Comparison of ENCODE assay signal across 8 cellular contexts in the genomic region with DNA sequence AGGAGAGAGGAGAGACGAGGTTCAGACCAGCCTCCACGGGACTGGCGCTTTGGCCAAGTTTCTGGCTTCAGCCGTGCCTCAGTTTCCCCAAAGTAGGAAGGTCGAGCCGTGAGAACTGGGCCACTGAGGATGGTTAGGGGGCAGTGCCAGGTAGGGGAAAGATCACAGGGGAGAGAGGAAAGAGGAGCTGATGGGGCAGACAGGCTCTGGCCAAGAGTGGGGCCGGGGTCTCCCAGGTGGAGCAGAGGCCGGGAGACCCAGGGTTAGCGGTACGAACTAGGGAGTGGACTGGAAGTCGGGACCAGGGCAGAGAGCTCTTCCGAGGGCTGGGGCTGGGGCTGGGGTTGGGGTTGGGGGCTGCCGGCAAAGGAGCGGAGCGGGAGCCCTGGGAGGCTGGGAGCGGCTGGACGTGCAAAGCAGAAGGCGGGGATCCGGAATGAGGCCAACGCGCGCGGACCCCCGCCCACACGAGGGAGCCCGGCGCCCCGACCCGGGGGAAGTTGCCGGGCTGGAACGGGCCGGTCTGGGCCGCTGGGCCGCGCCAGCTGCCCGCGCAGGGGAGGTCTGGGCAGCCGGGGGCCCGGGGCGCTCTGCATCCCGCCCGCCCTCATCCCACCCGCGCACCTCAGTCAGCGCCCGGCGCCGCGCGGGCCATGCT. TPM values are rescaled to one million over a fixed set of nuclear protein-coding genes. Genes with fewer than 3 reads are reported as not detected.
DNase-seq lines count a peak whose midpoint lies in the region; ATAC-seq, FAIRE-seq and TF ChIP-seq lines count a peak whose summit lies in the region.

No MANE protein-coding gene starts in this region.

- ATAC-seq in HG02943 (IDR thresholded peaks at IDR 0.05; ENCODE audit: low read depth, unreplicated experiment) (peak; percentile 2), GM18861 (IDR thresholded peaks at IDR 0.05; ENCODE audit: unreplicated experiment) (no peak), GM18502 (IDR thresholded peaks at IDR 0.05; ENCODE audit: poor library complexity, unreplicated experiment) (no peak)

- peak overlapping the region; percentile 67 to 95 for H3K4me3 ChIP-seq in CD4-positive, alpha-beta memory T cell (ENCODE audit: low read length in 2 of 2)
- peak overlapping the region; percentile 84 for H3K4me3 ChIP-seq in adipocyte (ENCODE audit: low read length)
- peak overlapping the region; percentile 56 to 74 for H3K4me3 ChIP-seq in kidney (ENCODE audit: low read length in 2 of 2)
- peak overlapping the region; percentile 78 for H3K4me3 ChIP-seq in suprapubic skin

- WGBS in suprapubic skin = under 1% methylated on average over 18 of the region's 50 CpGs

- H3K27ac ChIP-seq in CD4-positive, alpha-beta memory T cell (ENCODE audit: low read depth, low read length) = peak overlapping the region; percentile 48
- H3K27ac ChIP-seq in kidney (ENCODE audit: low read depth in 2 of 2, low read length in 2 of 2) = peak overlapping the region in 1 of 2 donors; percentile 9
- peak overlapping the region; percentile 61 for H3K27ac ChIP-seq in suprapubic skin

- H3K36me3 Mint-ChIP-seq in CD4-positive, alpha-beta memory T cell = peaks cover 0 to 13% of the 10 kb centered on the region in 2 donors

- H3K36me3 ChIP-seq in CD4-positive, alpha-beta memory T cell (ENCODE audit: insufficient read depth, low read length) = peaks cover 4% of the 10 kb centered on the region
- no peaks in the 10 kb centered on the region for H3K36me3 ChIP-seq in adipocyte (ENCODE audit: control insufficient read depth, insufficient read depth, low read length, severe bottlenecking)
- H3K36me3 ChIP-seq in kidney (ENCODE audit: control insufficient read depth in 1 of 2, insufficient read depth in 2 of 2, low read length in 2 of 2) = peaks cover 0 to 5% of the 10 kb centered on the region in 2 donors
- H3K36me3 ChIP-seq in suprapubic skin = peaks cover 3% of the 10 kb centered on the region

- peak in 1 of 5 donors; percentile 43 for DNase-seq in CD4-positive, alpha-beta memory T cell
- DNase-seq in adipocyte (ENCODE audit: low read depth) (no peak), kidney (peak; percentile 85), suprapubic skin (ENCODE audit: low spot score in 2 of 2) (peak in 1 of 2 donors; percentile 73), pons (ENCODE audit: low spot score) (no peak)

- TF ChIP-seq POLR2A in suprapubic skin (IDR thresholded peaks at IDR 0.05) = no peak

- peak overlapping the region; percentile 76 for H3K9ac ChIP-seq in adipocyte (ENCODE audit: low read length)
- peak overlapping the region; percentile 37 to 63 for H3K9ac ChIP-seq in kidney (ENCODE audit: low read length in 2 of 2)

- TF ChIP-seq EP300 in suprapubic skin (IDR thresholded peaks at IDR 0.05) = no peak

- peak overlapping the region; percentile 91 to 98 (median 94) for H3K4me3 Mint-ChIP-seq in CD4-positive, alpha-beta memory T cell

- H3K4me1 ChIP-seq in CD4-positive, alpha-beta memory T cell (ENCODE audit: insufficient read depth, low read length) = peaks cover 41% of the 10 kb centered on the region
- H3K4me1 ChIP-seq in adipocyte (ENCODE audit: control insufficient read depth, insufficient read depth, low read length) (peaks cover 21% of the 10 kb centered on the region), kidney (ENCODE audit: control insufficient read depth in 1 of 2, insufficient read depth in 1 of 2, low read depth in 1 of 2, low read length in 2 of 2) (peaks cover 0 to 21% of the 10 kb centered on the region in 2 donors), suprapubic skin (peaks cover 46% of the 10 kb centered on the region)

- TF ChIP-seq CTCF in kidney (IDR thresholded peaks at IDR 0.05; ENCODE audit: borderline replicate concordance, extremely low read depth, insufficient read depth) (no peak), suprapubic skin (IDR thresholded peaks at IDR 0.05) (no peak)

- H3K27me3 ChIP-seq in CD4-positive, alpha-beta memory T cell (ENCODE audit: insufficient read depth, low read length) = no peaks in the 10 kb centered on the region
- H3K27me3 ChIP-seq in adipocyte (replicated peaks; ENCODE audit: control insufficient read depth, insufficient read depth, low read length) (no peaks in the 10 kb centered on the region), suprapubic skin (no peaks in the 10 kb centered on the region)

- peaks cover 22 to 56% (median 41%) of the 10 kb centered on the region in 4 donors for H3K4me1 Mint-ChIP-seq in CD4-positive, alpha-beta memory T cell

- no peak for FAIRE-seq in kidney (lab: Jason Lieb, UNC)

- intact Hi-C loops in CD4-positive, alpha-beta memory T cell (cut with micrococcal nuclease) = no loop called here
- intact Hi-C loops in kidney (cut with DNase I) = no loop called here

- no peaks in the 10 kb centered on the region for H3K9me3 ChIP-seq in CD4-positive, alpha-beta memory T cell (ENCODE audit: control insufficient read depth in 1 of 2, low read length in 2 of 2)
- no peaks in the 10 kb centered on the region for H3K9me3 ChIP-seq in adipocyte (ENCODE audit: control insufficient read depth, low read length)
- no peaks in the 10 kb centered on the region for H3K9me3 ChIP-seq in kidney (ENCODE audit: control insufficient read depth in 1 of 2, low read length in 2 of 2)
- H3K9me3 ChIP-seq in suprapubic skin = no peaks in the 10 kb centered on the region

- H3K27me3 Mint-ChIP-seq in CD4-positive, alpha-beta memory T cell = no peaks in the 10 kb centered on the region

- POLR2A ChIA-PET in CD4-positive, alpha-beta memory T cell (lab: Charles Lee; ENCODE audit: partially characterized antibody) = interaction anchor here (0.7 to 3.8 kb wide), 19 partner anchors 9 to 187 kb away, joined by 3 to 59 read pairs (median 4); partner anchors contain the start of genes COG4, DDX19A, EXOSC6 and FCSK

- H3K9me3 Mint-ChIP-seq in CD4-positive, alpha-beta memory T cell = no peaks in the 10 kb centered on the region

- H3K27ac Mint-ChIP-seq in CD4-positive, alpha-beta memory T cell = peak overlapping the region; percentile 54 to 94 (median 88)

- CTCF ChIA-PET in CD4-positive, alpha-beta memory T cell (lab: Charles Lee; ENCODE audit: partially characterized antibody) = interaction anchor here (0.8 to 2.0 kb wide), 3 partner anchors 44 to 71 kb away, joined by 3 to 4 read pairs (median 4); no protein-coding TSS in a partner anchor

RNA-seq across cellular contexts. Expression of gene ST3GAL2, which starts 0.4 kb away (rescaled TPM):
- 10 to 100 TPM; 27.5 to 30.8 TPM for total RNA-seq in CD4-positive, alpha-beta memory T cell
- polyA plus RNA-seq in CD4-positive, alpha-beta memory T cell = 10 to 100 TPM; 10.0 to 15.8 TPM
- total RNA-seq in kidney (28.6 TPM), suprapubic skin (10 to 100 TPM in 3 of 4 donors, 1 to 10 TPM in 1; 7.1 to 16.5 (median 11.1) TPM)
- 10.6 TPM for polyA plus RNA-seq in kidney (ENCODE audit: insufficient read depth, low read depth, low replicate concordance)

RNA-seq across cellular contexts. Expression of gene FCSK, which starts 15.9 kb away (rescaled TPM):
- total RNA-seq in CD4-positive, alpha-beta memory T cell = 10 to 100 TPM; 41.7 to 42.8 TPM
- 10 to 100 TPM in 1 of 2 donors, 1 to 10 TPM in 1; 7.4 to 10.8 TPM for polyA plus RNA-seq in CD4-positive, alpha-beta memory T cell
- total RNA-seq in kidney (32.5 TPM), suprapubic skin (10 to 100 TPM; 15.7 to 44.7 (median 23.2) TPM)
- polyA plus RNA-seq in kidney (ENCODE audit: insufficient read depth, low read depth, low replicate concordance) = 18.7 TPM
